ENCODE assay signal across 2 cellular contexts in the genomic region with DNA sequence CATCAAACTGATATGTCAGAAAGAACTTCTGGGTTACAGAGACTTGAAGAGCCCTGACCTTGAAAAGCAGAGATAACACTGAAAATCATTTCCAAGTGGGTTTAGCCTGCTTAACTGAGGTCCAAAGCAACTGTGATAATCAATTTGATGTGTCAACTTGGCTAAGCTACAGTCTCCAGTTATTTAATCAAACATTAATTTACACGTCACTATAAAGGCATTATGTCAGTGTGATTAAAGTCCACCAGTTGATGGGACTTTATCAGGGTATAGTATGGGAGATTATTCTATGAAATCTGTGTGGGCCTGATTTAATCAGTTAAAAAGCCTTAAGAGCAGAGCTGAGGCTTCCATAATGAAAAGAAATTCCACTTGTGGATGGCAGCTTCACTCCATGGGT.
TF ChIP-seq lines count a peak whose summit lies in the region.

No MANE protein-coding gene starts in this region.

TF ChIP-seq in WTC11, 78 proteins besides CTCF, POLR2A, EP300 and RAD21:
- TF ChIP-seq ZNF423 (CRISPR knock-in tag; IDR thresholded peaks at IDR 0.05) = no peak
- no peak for TF ChIP-seq NFATC4 (CRISPR knock-in tag; IDR thresholded peaks at IDR 0.05)
- no peak for TF ChIP-seq RELA (CRISPR knock-in tag; IDR thresholded peaks at IDR 0.05; ENCODE audit: borderline replicate concordance)
- no peak for TF ChIP-seq SMAD3 (CRISPR knock-in tag; IDR thresholded peaks at IDR 0.05; ENCODE audit: borderline replicate concordance)
- TF ChIP-seq, protein P1, sequence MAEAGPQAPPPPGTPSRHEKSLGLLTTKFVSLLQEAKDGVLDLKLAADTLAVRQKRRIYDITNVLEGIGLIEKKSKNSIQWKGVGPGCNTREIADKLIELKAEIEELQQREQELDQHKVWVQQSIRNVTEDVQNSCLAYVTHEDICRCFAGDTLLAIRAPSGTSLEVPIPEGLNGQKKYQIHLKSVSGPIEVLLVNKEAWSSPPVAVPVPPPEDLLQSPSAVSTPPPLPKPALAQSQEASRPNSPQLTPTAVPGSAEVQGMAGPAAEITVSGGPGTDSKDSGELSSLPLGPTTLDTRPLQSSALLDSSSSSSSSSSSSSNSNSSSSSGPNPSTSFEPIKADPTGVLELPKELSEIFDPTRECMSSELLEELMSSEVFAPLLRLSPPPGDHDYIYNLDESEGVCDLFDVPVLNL (CRISPR knock-in tag; IDR thresholded peaks at IDR 0.05; ENCODE audit: borderline replicate concordance, low read depth) = no peak
- no peak for TF ChIP-seq PRRX2 (CRISPR knock-in tag; IDR thresholded peaks at IDR 0.05)
- TF ChIP-seq, protein P2, sequence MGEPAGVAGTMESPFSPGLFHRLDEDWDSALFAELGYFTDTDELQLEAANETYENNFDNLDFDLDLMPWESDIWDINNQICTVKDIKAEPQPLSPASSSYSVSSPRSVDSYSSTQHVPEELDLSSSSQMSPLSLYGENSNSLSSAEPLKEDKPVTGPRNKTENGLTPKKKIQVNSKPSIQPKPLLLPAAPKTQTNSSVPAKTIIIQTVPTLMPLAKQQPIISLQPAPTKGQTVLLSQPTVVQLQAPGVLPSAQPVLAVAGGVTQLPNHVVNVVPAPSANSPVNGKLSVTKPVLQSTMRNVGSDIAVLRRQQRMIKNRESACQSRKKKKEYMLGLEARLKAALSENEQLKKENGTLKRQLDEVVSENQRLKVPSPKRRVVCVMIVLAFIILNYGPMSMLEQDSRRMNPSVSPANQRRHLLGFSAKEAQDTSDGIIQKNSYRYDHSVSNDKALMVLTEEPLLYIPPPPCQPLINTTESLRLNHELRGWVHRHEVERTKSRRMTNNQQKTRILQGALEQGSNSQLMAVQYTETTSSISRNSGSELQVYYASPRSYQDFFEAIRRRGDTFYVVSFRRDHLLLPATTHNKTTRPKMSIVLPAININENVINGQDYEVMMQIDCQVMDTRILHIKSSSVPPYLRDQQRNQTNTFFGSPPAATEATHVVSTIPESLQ (CRISPR knock-in tag; IDR thresholded peaks at IDR 0.05) = no peak
- no peak for TF ChIP-seq TCF7 (CRISPR knock-in tag; IDR thresholded peaks at IDR 0.05; ENCODE audit: low read depth)
- TF ChIP-seq NFYB (CRISPR knock-in tag; conservative IDR thresholded peaks at IDR 0.05; ENCODE audit: low read depth) = no peak
- TF ChIP-seq USF2 (CRISPR knock-in tag; IDR thresholded peaks at IDR 0.05) = no peak
- no peak for TF ChIP-seq GABPB1 (CRISPR knock-in tag; IDR thresholded peaks at IDR 0.05)
- no peak for TF ChIP-seq CBFB (CRISPR knock-in tag; IDR thresholded peaks at IDR 0.05; ENCODE audit: low read depth)

TF ChIP-seq in endothelial cell of umbilical vein, 7 proteins besides CTCF, POLR2A, EP300 and RAD21:
- TF ChIP-seq GATA2 (IDR thresholded peaks at IDR 0.05; ENCODE audit: insufficient read depth, insufficient read length, low read depth, low read length) = no peak
- no peak for TF ChIP-seq MYC (IDR thresholded peaks at IDR 0.05; ENCODE audit: low read depth, low read length)
- TF ChIP-seq POLR2AphosphoS5 (IDR thresholded peaks at IDR 0.05; ENCODE audit: insufficient read depth, low read depth, low read length) = no peak
- no peak for TF ChIP-seq FOS (IDR thresholded peaks at IDR 0.05; ENCODE audit: borderline replicate concordance, insufficient read depth, low read length)
- no peak for TF ChIP-seq JUN (IDR thresholded peaks at IDR 0.05; ENCODE audit: borderline replicate concordance, insufficient read depth, insufficient read length, low read depth)
- TF ChIP-seq EZH2 (IDR thresholded peaks at IDR 0.05; ENCODE audit: borderline replicate concordance, low read depth, low read length, severe bottlenecking) = no peak
- no peak for TF ChIP-seq MAX (IDR thresholded peaks at IDR 0.05; ENCODE audit: insufficient read depth, insufficient read length)
